9 cellular contexts compared by ENCODE assay signal in the genomic region with DNA sequence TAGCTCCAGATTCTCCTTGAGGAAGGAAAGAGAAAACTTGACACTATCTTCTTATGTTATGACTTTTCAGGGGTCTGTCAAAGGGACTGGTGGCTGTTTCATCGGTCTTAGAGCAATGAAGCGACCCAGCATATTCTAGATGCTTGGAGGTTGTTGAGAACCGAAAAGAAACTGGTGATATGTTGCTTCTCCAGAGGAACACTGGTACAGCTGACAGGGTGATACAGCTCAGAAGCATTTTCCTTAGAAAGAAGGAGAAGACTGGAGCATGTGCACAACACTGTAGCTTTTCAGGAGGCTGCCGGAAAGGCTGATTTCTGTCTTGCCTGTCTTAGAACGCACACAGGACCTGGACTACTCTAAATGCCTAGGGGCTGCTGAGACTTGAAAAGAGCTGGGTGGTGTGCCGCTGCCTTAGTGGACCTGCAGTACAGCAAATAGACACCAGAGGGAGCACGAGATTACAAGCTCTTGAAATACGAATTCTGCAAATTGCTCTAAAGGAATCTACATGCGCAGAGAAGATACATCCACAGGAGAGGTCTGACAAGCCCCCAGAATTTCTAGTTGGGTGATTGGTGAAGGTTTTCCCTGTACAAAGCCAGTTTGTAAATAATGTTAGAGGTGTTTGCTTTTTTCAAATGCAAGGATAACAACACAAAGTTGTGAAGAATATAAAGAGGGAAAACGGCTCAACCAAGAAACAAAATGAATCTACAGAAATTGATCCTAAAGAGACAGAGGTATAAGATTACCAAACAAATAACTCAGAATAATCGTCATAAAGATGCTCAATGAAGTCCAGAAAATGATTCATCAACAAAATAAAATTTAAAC.
DNase-seq lines count a peak whose midpoint lies in the region; ATAC-seq and TF ChIP-seq lines count a peak whose summit lies in the region.
"Had no signal": no experiment of that assay in that cellular context is flagged by ENCODE, and none has a peak within 500 bp of the region (broad histone marks: within the 10 kb centered on the region; RNA-seq: fewer than 3 reads in every experiment).

No MANE protein-coding gene starts in this region.

- ATAC-seq in activated CD4-positive, CD25-positive, alpha-beta regulatory T cell treated with anti-CD3 and anti-CD28 coated beads, Interleukin-2, amount 50 U/mL, for 24 hours: no peak
- ATAC-seq in HG03354 (IDR thresholded peaks at IDR 0.05; ENCODE audit: poor library complexity, severe bottlenecking, unreplicated experiment) (peak; percentile 86), heart left ventricle (peak in 2 of 4 donors; percentile 56 to 57), GM21786 (IDR thresholded peaks at IDR 0.05; ENCODE audit: unreplicated experiment) (no peak)
- ATAC-seq in activated naive CD8-positive, alpha-beta T cell treated with anti-CD3 and anti-CD28 coated beads, Interleukin-2, amount 50 U/mL, for 24 hours: no peak

- 24 to 32% (median 27%) methylated on average over 11 of the region's 11 CpGs for WGBS in heart left ventricle, 4 donors

- no peaks in the 10 kb centered on the region for H3K27me3 Mint-ChIP-seq in activated naive CD8-positive, alpha-beta T cell treated with anti-CD3 and anti-CD28 coated beads, Interleukin-2, amount 50 U/mL, for 24 hours
- H3K27me3 Mint-ChIP-seq: dendritic cell treated with granulocyte-macrophage colony-stimulating factor and Interleukin-4, amounts not matched to agents 40 ng/mL and 50 ng/mL, for 4 days had no signal

- no peaks in the 10 kb centered on the region for H3K4me1 Mint-ChIP-seq in activated naive CD8-positive, alpha-beta T cell treated with anti-CD3 and anti-CD28 coated beads, Interleukin-2, amount 50 U/mL, for 24 hours

- peak; percentile 52 to 91 (median 68) for TF ChIP-seq CTCF in heart left ventricle (IDR thresholded peaks at IDR 0.05)

- H3K36me3 ChIP-seq in NT2/D1 (ENCODE audit: insufficient read depth, insufficient read length, low read length): no peaks in the 10 kb centered on the region
- no peaks in the 10 kb centered on the region for H3K36me3 ChIP-seq in heart left ventricle

- no peak overlapping the region for H3K27ac Mint-ChIP-seq in activated naive CD8-positive, alpha-beta T cell treated with anti-CD3 and anti-CD28 coated beads, Interleukin-2, amount 50 U/mL, for 24 hours
- H3K27ac Mint-ChIP-seq: dendritic cell treated with granulocyte-macrophage colony-stimulating factor and Interleukin-4, amounts not matched to agents 40 ng/mL and 50 ng/mL, for 4 days had no signal

- no peak overlapping the region for H3K9ac ChIP-seq in NT2/D1 (ENCODE audit: insufficient read length, low read depth)

- H3K4me1 ChIP-seq in NT2/D1 (ENCODE audit: insufficient read depth, insufficient read length) (no peaks in the 10 kb centered on the region), heart left ventricle (no peaks in the 10 kb centered on the region)

- H3K36me3 Mint-ChIP-seq in activated naive CD8-positive, alpha-beta T cell treated with anti-CD3 and anti-CD28 coated beads, Interleukin-2, amount 50 U/mL, for 24 hours (ENCODE audit: low read depth): no peaks in the 10 kb centered on the region

- no peak for TF ChIP-seq POLR2A in heart left ventricle (IDR thresholded peaks at IDR 0.05)

- no peaks in the 10 kb centered on the region for H3K9me3 Mint-ChIP-seq in activated naive CD8-positive, alpha-beta T cell treated with anti-CD3 and anti-CD28 coated beads, Interleukin-2, amount 50 U/mL, for 24 hours
- H3K9me3 Mint-ChIP-seq: dendritic cell treated with granulocyte-macrophage colony-stimulating factor and Interleukin-4, amounts not matched to agents 40 ng/mL and 50 ng/mL, for 4 days had no signal

- H3K27me3 ChIP-seq in NT2/D1 (ENCODE audit: insufficient read depth, insufficient read length): no peaks in the 10 kb centered on the region
- H3K27me3 ChIP-seq in heart left ventricle: no peaks in the 10 kb centered on the region

- H3K4me3 Mint-ChIP-seq in activated naive CD8-positive, alpha-beta T cell treated with anti-CD3 and anti-CD28 coated beads, Interleukin-2, amount 50 U/mL, for 24 hours: no peak overlapping the region
- H3K4me3 Mint-ChIP-seq: dendritic cell treated with granulocyte-macrophage colony-stimulating factor and Interleukin-4, amounts not matched to agents 40 ng/mL and 50 ng/mL, for 4 days had no signal

- peak; percentile 47 for DNase-seq in activated CD4-positive, CD25-positive, alpha-beta regulatory T cell treated with anti-CD3 and anti-CD28 coated beads, Interleukin-2, amount 50 U/mL, for 72 hours
- DNase-seq in NT2/D1 (ENCODE audit: low read depth, low spot score) (peak; percentile 69), heart left ventricle (peak in 3 of 5 donors; percentile 13 to 30 (median 20)), renal cortical epithelial cell (ENCODE audit: low read depth) (peak; percentile 21)
- peak; percentile 17 for DNase-seq in activated naive CD8-positive, alpha-beta T cell treated with anti-CD3 and anti-CD28 coated beads, Interleukin-2, amount 50 U/mL, for 24 hours

- no peaks in the 10 kb centered on the region for H3K9me3 ChIP-seq in NT2/D1 (ENCODE audit: insufficient read depth, low read length)
- H3K9me3 ChIP-seq in heart left ventricle: no peaks in the 10 kb centered on the region

- intact Hi-C loops in heart left ventricle (cut with DNase I): loop anchor here in 8 of 10 donors (2.0 to 10.0 kb wide), 3 partner anchors 860 to 870 kb away; no protein-coding TSS in a partner anchor

- H3K27ac ChIP-seq in heart left ventricle: no peak overlapping the region

- H3K4me3 ChIP-seq in NT2/D1 (ENCODE audit: insufficient read length, low read depth): no peak overlapping the region
- H3K4me3 ChIP-seq in heart left ventricle: peak overlapping the region in 2 of 12 donors; percentile 21 to 38

Comparison
In these comparisons a context has a peak if more than half of its experiments do, and no peak if none do; other contexts are left out.
1. DNase-seq: peak in every context shown above with its lines; median percentile 69 in NT2/D1; 47 in activated CD4-positive, CD25-positive, alpha-beta regulatory T cell treated with anti-CD3 and anti-CD28 coated beads, Interleukin-2, amount 50 U/mL, for 72 hours; 21 in renal cortical epithelial cell; 20 in heart left ventricle; 17 in activated naive CD8-positive, alpha-beta T cell treated with anti-CD3 and anti-CD28 coated beads, Interleukin-2, amount 50 U/mL, for 24 hours.